In the genomic region with DNA sequence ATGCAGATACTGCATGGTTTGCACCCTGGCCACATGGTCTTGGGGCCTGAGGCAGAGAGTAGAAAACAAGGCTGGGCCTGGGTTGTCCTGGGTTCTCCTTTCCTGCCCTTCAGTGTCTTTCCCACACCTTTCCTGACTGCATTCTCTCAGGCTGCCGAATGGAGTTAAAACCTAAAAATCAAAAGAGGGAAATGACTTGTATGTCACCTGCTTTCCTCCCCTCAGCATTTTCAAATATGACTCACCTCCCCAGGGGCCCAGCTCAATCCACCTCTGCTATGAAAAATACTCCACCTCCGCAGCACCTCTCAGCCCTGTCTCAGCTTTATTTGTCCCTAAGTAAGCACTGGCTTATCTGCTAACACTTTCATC, we compare ENCODE assay signal across 10 cellular contexts.
DNase-seq lines count a peak whose midpoint lies in the region; ATAC-seq, FAIRE-seq and TF ChIP-seq lines count a peak whose summit lies in the region.
"Had no signal": no experiment of that assay in that cellular context is flagged by ENCODE, and none has a peak within 500 bp of the region (broad histone marks: within the 10 kb centered on the region; RNA-seq: fewer than 3 reads in every experiment).

No MANE protein-coding gene starts in this region.

- no peak overlapping the region for H3K27ac ChIP-seq in ovary
- H3K27ac ChIP-seq: C4-2B had no signal

- no peak for TF ChIP-seq CTCF in ovary (IDR thresholded peaks at IDR 0.05)

- WGBS in ovary, 3 donors, result 81 to 87% (median 83%) methylated on average over 2 of the region's 2 CpGs

- no peaks in the 10 kb centered on the region for H3K36me3 ChIP-seq in ovary

- no peak overlapping the region for H3K4me3 ChIP-seq in ovary

- H3K27me3 Mint-ChIP-seq in T-helper 17 cell, result peaks cover 38% of the 10 kb centered on the region

- H3K4me1 ChIP-seq in ovary (ENCODE audit: insufficient read depth), result no peaks in the 10 kb centered on the region

- H3K4me3 Mint-ChIP-seq in T-helper 17 cell, result no peak overlapping the region

- ATAC-seq in GM19452 (IDR thresholded peaks at IDR 0.05; ENCODE audit: unreplicated experiment) (peak; percentile 78), HG03025 (IDR thresholded peaks at IDR 0.05; ENCODE audit: low FRiP score, unreplicated experiment) (peak; percentile 83), T-helper 17 cell (no peak)

- H3K36me3 Mint-ChIP-seq in T-helper 17 cell (ENCODE audit: low read depth), result peaks cover 3% of the 10 kb centered on the region

- TF ChIP-seq EP300 in ovary (IDR thresholded peaks at IDR 0.05), result no peak

- H3K27me3 ChIP-seq in ovary, result no peaks in the 10 kb centered on the region

- intact Hi-C loops in ovary (cut with DNase I), result no loop called here

- TF ChIP-seq POLR2A in GM12891 (IDR thresholded peaks at IDR 0.05; ENCODE audit: low read depth, low read length), result no peak
- no peak for TF ChIP-seq POLR2A in ovary (IDR thresholded peaks at IDR 0.05)

- H3K9me3 ChIP-seq in T-helper 17 cell (ENCODE audit: control insufficient read depth, low read length, poor library complexity, severe bottlenecking), result no peaks in the 10 kb centered on the region
- H3K9me3 ChIP-seq in ovary, result no peaks in the 10 kb centered on the region

- FAIRE-seq in GM12891 (lab: Jason Lieb, UNC), result peak; percentile 77

- H3K4me1 Mint-ChIP-seq in T-helper 17 cell, result peaks cover 6% of the 10 kb centered on the region

- no peak overlapping the region for H3K27ac Mint-ChIP-seq in T-helper 17 cell

- DNase-seq in GM12891 (ENCODE audit: insufficient read length, low spot score) (peak; percentile 9), NCI-H69 (lab: John Stamatoyannopoulos, UW) (peak; percentile 93), NCI-H2196 treated with DMSO at 0.1 percent for 48 hours (lab: John Stamatoyannopoulos, UW; ENCODE audit: unreplicated experiment) (no peak), T-helper 17 cell (no peak), SKM-1 (lab: John Stamatoyannopoulos, UW; ENCODE audit: unreplicated experiment) (no peak), ovary (no peak)
- DNase-seq: HCEC 1CT had no signal

TF ChIP-seq in GM12891, 5 proteins besides CTCF, POLR2A, EP300 and RAD21:
- TF ChIP-seq POU2F2 (IDR thresholded peaks at IDR 0.05; ENCODE audit: low read depth, low read length) (no peak), SPI1 (IDR thresholded peaks at IDR 0.05; ENCODE audit: low read depth, low read length) (peak; percentile 67)

Comparison
In these comparisons a context has a peak if more than half of its experiments do, and no peak if none do; other contexts are left out.
1. DNase-seq: peak in GM12891 (single experiment) and NCI-H69 (single experiment); none in NCI-H2196 treated with DMSO at 0.1 percent for 48 hours (single experiment), T-helper 17 cell (0 of 3), SKM-1 (single experiment) and ovary (0 of 5).